ENCODE assay signal across 33 cellular contexts in the genomic region with DNA sequence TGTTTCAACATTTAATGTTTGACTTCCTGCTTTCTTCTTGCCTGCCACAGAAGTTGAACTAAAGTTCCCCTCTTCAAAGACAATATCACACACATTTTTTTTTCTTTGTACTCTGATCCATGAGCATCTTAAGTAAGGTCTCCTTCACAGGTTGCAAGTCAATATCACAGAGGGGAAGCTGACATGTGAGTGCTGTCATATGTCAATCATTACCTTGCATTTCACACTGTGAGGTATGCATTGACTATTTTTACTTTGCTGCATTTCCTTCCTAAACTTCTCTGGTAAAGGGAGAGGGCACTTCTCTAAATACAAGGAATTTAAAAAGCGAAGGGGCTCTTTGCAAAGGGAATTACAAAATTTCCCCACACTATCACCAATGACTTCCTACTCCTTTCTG.
"Had no signal": no experiment of that assay in that cellular context is flagged by ENCODE, and none has a peak within 500 bp of the region (broad histone marks: within the 10 kb centered on the region; RNA-seq: fewer than 3 reads in every experiment).

No MANE protein-coding gene starts in this region.

- H3K4me3 ChIP-seq: adrenal gland, ascending aorta, cardiac muscle cell, colonic mucosa, pancreas, psoas muscle, sigmoid colon, vagina had no signal

- H3K4me3 Mint-ChIP-seq: activated CD4-positive, alpha-beta T cell treated with anti-CD3 and anti-CD28 coated beads for 36 hours; activated CD8-positive, alpha-beta memory T cell treated with anti-CD3 and anti-CD28 coated beads, Interleukin-2, amount 10 ng/mL, durations not matched to agents 7 days and 5 days; activated CD8-positive, alpha-beta T cell treated with anti-CD3 and anti-CD28 coated beads, Interleukin-2, amount 10 ng/mL, durations not matched to agents 7 days and 5 days; activated naive CD4-positive, alpha-beta T cell treated with anti-CD3 and anti-CD28 coated beads for 36 hours; activated naive CD8-positive, alpha-beta T cell treated with anti-CD3 and anti-CD28 coated beads for 36 hours; activated T-cell treated with anti-CD3 and anti-CD28 coated beads, Interleukin-2, amount 50 U/mL, for 72 hours; brain; effector memory CD8-positive, alpha-beta T cell; mesothelial cell of epicardium; naive B cell; neural crest cell; stimulated activated memory B cell treated with anti-CD40 and anti-IgM and Interleukin-4, amounts not matched to agents 10 μg/mL and 1 μg/mL and 100 μg/mL, for 72 hours; stimulated activated naive CD8-positive, alpha-beta T cell treated with anti-CD3 and anti-CD28 coated beads, Interleukin-15, amount 100 ng/mL, for 72 hours; type B pancreatic cell had no signal

- ATAC-seq: activated CD4-positive, alpha-beta T cell treated with anti-CD3 and anti-CD28 coated beads for 36 hours; activated CD8-positive, alpha-beta memory T cell treated with anti-CD3 and anti-CD28 coated beads, Interleukin-2, amount 10 ng/mL, durations not matched to agents 7 days and 5 days; activated CD8-positive, alpha-beta T cell treated with anti-CD3 and anti-CD28 coated beads, Interleukin-2, amount 10 ng/mL, durations not matched to agents 7 days and 5 days; activated T-cell treated with anti-CD3 and anti-CD28 coated beads, Interleukin-2, amount 50 U/mL, for 72 hours; effector memory CD8-positive, alpha-beta T cell; pancreas; psoas muscle; stimulated activated memory B cell treated with anti-CD40 and anti-IgM and Interleukin-4, amounts not matched to agents 10 μg/mL and 1 μg/mL and 100 μg/mL, for 72 hours; stimulated activated naive CD8-positive, alpha-beta T cell treated with anti-CD3 and anti-CD28 coated beads, Interleukin-15, amount 100 ng/mL, for 72 hours had no signal

- H3K9me3 ChIP-seq: adrenal gland, ascending aorta, colonic mucosa, pancreas, psoas muscle, sigmoid colon, vagina had no signal

- DNase-seq: activated CD4-positive, alpha-beta T cell treated with anti-CD3 and anti-CD28 coated beads for 36 hours; activated CD4-positive, CD25-positive, alpha-beta regulatory T cell; activated CD8-positive, alpha-beta memory T cell treated with anti-CD3 and anti-CD28 coated beads, Interleukin-2, amount 10 ng/mL, durations not matched to agents 7 days and 5 days; activated CD8-positive, alpha-beta T cell treated with anti-CD3 and anti-CD28 coated beads, Interleukin-2, amount 10 ng/mL, durations not matched to agents 7 days and 5 days; activated naive CD4-positive, alpha-beta T cell treated with anti-CD3 and anti-CD28 coated beads for 36 hours; activated naive CD8-positive, alpha-beta T cell treated with anti-CD3 and anti-CD28 coated beads for 36 hours; activated T-cell treated with anti-CD3 and anti-CD28 coated beads, Interleukin-2, amount 50 U/mL, for 72 hours; adrenal gland; cerebellar nuclear complex; colonic mucosa; effector memory CD8-positive, alpha-beta T cell; foreskin fibroblast; head of caudate nucleus; hippocampal formation; naive B cell; nucleus accumbens; pancreas; psoas muscle; sigmoid colon; small intestine; stimulated activated CD4-positive, alpha-beta T cell treated with anti-CD3 and anti-CD28 coated beads, Interleukin-1b, Interleukin-23, amount 100 ng/mL, for 48 hours; stimulated activated CD4-positive, alpha-beta T cell treated with anti-CD3 and anti-CD28 coated beads, Interleukin-4, amount 100 ng/mL, for 4 hours; stimulated activated CD8-positive, alpha-beta memory T cell treated with anti-CD3 and anti-CD28 coated beads, Interleukin-4, amount 100 ng/mL, for 48 hours; stimulated activated naive CD8-positive, alpha-beta T cell treated with anti-CD3 and anti-CD28 coated beads, Interleukin-15, amount 100 ng/mL, for 72 hours; substantia nigra had no signal

- H3K36me3 Mint-ChIP-seq: activated CD8-positive, alpha-beta memory T cell treated with anti-CD3 and anti-CD28 coated beads, Interleukin-2, amount 10 ng/mL, durations not matched to agents 7 days and 5 days; activated naive CD8-positive, alpha-beta T cell treated with anti-CD3 and anti-CD28 coated beads for 36 hours; brain; mesothelial cell of epicardium; naive B cell; stimulated activated memory B cell treated with anti-CD40 and anti-IgM and Interleukin-4, amounts not matched to agents 10 μg/mL and 1 μg/mL and 100 μg/mL, for 72 hours; type B pancreatic cell had no signal

- H3K27me3 ChIP-seq: adrenal gland, ascending aorta, colonic mucosa, sigmoid colon, vagina had no signal

- H3K27ac ChIP-seq: adrenal gland, ascending aorta, cardiac muscle cell, colonic mucosa, pancreas, psoas muscle, sigmoid colon, vagina had no signal

- H3K9me3 Mint-ChIP-seq: brain; effector memory CD8-positive, alpha-beta T cell; mesothelial cell of epicardium; neural crest cell; stimulated activated naive CD8-positive, alpha-beta T cell treated with anti-CD3 and anti-CD28 coated beads, Interleukin-15, amount 100 ng/mL, for 72 hours had no signal

- H3K4me1 ChIP-seq: adrenal gland, ascending aorta, colonic mucosa, pancreas, psoas muscle had no signal

- H3K4me1 Mint-ChIP-seq: activated CD4-positive, alpha-beta T cell treated with anti-CD3 and anti-CD28 coated beads for 36 hours; activated CD8-positive, alpha-beta memory T cell treated with anti-CD3 and anti-CD28 coated beads, Interleukin-2, amount 10 ng/mL, durations not matched to agents 7 days and 5 days; activated naive CD8-positive, alpha-beta T cell treated with anti-CD3 and anti-CD28 coated beads for 36 hours; brain; neural crest cell; stimulated activated memory B cell treated with anti-CD40 and anti-IgM and Interleukin-4, amounts not matched to agents 10 μg/mL and 1 μg/mL and 100 μg/mL, for 72 hours; stimulated activated naive CD8-positive, alpha-beta T cell treated with anti-CD3 and anti-CD28 coated beads, Interleukin-15, amount 100 ng/mL, for 72 hours had no signal

- H3K27ac Mint-ChIP-seq: activated CD4-positive, alpha-beta T cell treated with anti-CD3 and anti-CD28 coated beads for 36 hours; activated CD8-positive, alpha-beta memory T cell treated with anti-CD3 and anti-CD28 coated beads, Interleukin-2, amount 10 ng/mL, durations not matched to agents 7 days and 5 days; activated CD8-positive, alpha-beta T cell treated with anti-CD3 and anti-CD28 coated beads, Interleukin-2, amount 10 ng/mL, durations not matched to agents 7 days and 5 days; activated naive CD4-positive, alpha-beta T cell treated with anti-CD3 and anti-CD28 coated beads for 36 hours; activated naive CD8-positive, alpha-beta T cell treated with anti-CD3 and anti-CD28 coated beads for 36 hours; activated T-cell treated with anti-CD3 and anti-CD28 coated beads, Interleukin-2, amount 50 U/mL, for 72 hours; brain; effector memory CD8-positive, alpha-beta T cell; mesothelial cell of epicardium; naive B cell; stimulated activated memory B cell treated with anti-CD40 and anti-IgM and Interleukin-4, amounts not matched to agents 10 μg/mL and 1 μg/mL and 100 μg/mL, for 72 hours; stimulated activated naive CD8-positive, alpha-beta T cell treated with anti-CD3 and anti-CD28 coated beads, Interleukin-15, amount 100 ng/mL, for 72 hours; type B pancreatic cell had no signal

- H3K36me3 ChIP-seq: adrenal gland, ascending aorta, cardiac muscle cell, colonic mucosa, pancreas, sigmoid colon, vagina had no signal
